15 cellular contexts compared by ENCODE assay signal in the genomic region with DNA sequence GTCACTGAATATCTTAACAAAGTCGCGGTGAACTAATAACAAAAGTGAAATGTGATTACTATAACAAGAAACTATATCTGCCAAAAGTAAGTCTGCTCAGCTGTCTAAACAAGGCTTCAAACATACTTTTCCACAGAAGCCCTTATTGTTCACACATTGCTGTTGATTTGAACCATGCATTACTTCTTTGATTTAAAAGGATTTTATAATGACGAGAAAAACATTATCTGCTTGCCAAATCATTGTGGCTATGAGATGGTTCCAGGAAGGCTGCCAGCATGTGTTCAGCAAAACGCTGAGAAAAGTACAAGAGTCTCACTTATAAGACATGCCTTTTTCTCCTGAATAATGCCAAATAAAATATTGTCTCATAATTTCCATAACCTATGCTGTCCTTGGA. TPM values are rescaled to one million over a fixed set of nuclear protein-coding genes. Genes with fewer than 3 reads are reported as not detected.
DNase-seq lines count a peak whose midpoint lies in the region; ATAC-seq, FAIRE-seq and TF ChIP-seq lines count a peak whose summit lies in the region.
"Had no signal": no experiment of that assay in that cellular context is flagged by ENCODE, and none has a peak within 500 bp of the region (broad histone marks: within the 10 kb centered on the region; RNA-seq: fewer than 3 reads in every experiment).

No MANE protein-coding gene starts in this region.

- peak overlapping the region; percentile 39 for H3K4me2 ChIP-seq in smooth muscle cell

- H3K27ac ChIP-seq in adrenal gland (peak overlapping the region in 1 of 5 donors; percentile 14), smooth muscle cell (ENCODE audit: low read depth) (peak overlapping the region; percentile 39), left ventricle myocardium inferior (replicated peaks) (no peak overlapping the region)
- H3K27ac ChIP-seq: WERI-Rb-1 had no signal

- no peaks in the 10 kb centered on the region for H3F3A ChIP-seq in smooth muscle cell (ENCODE audit: low read depth)

- DNase-seq in H54 (ENCODE audit: insufficient read length, low spot score) (no peak), adrenal gland (peak in 6 of 7 donors; percentile 39 to 67 (median 56)), fibroblast of pulmonary artery (ENCODE audit: low read depth) (peak; percentile 58), smooth muscle cell (lab: John Stamatoyannopoulos, UW; ENCODE audit: unreplicated experiment) (no peak), ecto neural progenitor cell (ENCODE audit: low spot score) (no peak), NCI-H2171 treated with DMSO at 0.1 percent for 48 hours (lab: John Stamatoyannopoulos, UW) (no peak), left ventricle myocardium inferior (no peak)
- DNase-seq: erythroblast; HCEC 1CT; immature natural killer cell; stimulated activated naive B cell treated with anti-CD40 and anti-IgM and Interleukin-4, amounts not matched to agents 10 μg/mL and 1 μg/mL and 100 μg/mL, for 72 hours; WERI-Rb-1 had no signal

- TF ChIP-seq CTCF in adrenal gland (IDR thresholded peaks at IDR 0.05) (no peak), fibroblast of pulmonary artery (IDR thresholded peaks at IDR 0.05; ENCODE audit: low read length, missing control alignments) (no peak), smooth muscle cell (IDR thresholded peaks at IDR 0.05; ENCODE audit: borderline replicate concordance, insufficient read depth, poor library complexity, severe bottlenecking) (no peak), left ventricle myocardium inferior (IDR thresholded peaks at IDR 0.05; ENCODE audit: borderline replicate concordance) (no peak)

- WGBS in adrenal gland, 4 donors = 26 to 39% (median 32%) methylated on average over 4 of the region's 4 CpGs
- 68% methylated on average over 4 of the region's 4 CpGs for WGBS in smooth muscle cell (ENCODE audit: low lambda C conversion rate)

- ATAC-seq in GM21526 (IDR thresholded peaks at IDR 0.05; ENCODE audit: low FRiP score, unreplicated experiment) = no peak
- ATAC-seq: stimulated activated naive B cell treated with anti-CD40 and anti-IgM and Interleukin-4, amounts not matched to agents 10 μg/mL and 1 μg/mL and 100 μg/mL, for 72 hours had no signal

- H3K9ac ChIP-seq in smooth muscle cell (ENCODE audit: low read depth) = no peak overlapping the region

- no peak overlapping the region for H2AFZ ChIP-seq in smooth muscle cell (ENCODE audit: low read depth)

- no peaks in the 10 kb centered on the region for H3K27me3 ChIP-seq in adrenal gland
- no peaks in the 10 kb centered on the region for H3K27me3 ChIP-seq in smooth muscle cell (ENCODE audit: low read depth)
- H3K27me3 ChIP-seq in left ventricle myocardium inferior (ENCODE audit: low read depth) = no peaks in the 10 kb centered on the region

- H3K4me1 ChIP-seq in adrenal gland (replicated peaks in 1 of 2) (peaks cover 0 to 9% of the 10 kb centered on the region in 2 donors), smooth muscle cell (ENCODE audit: low read depth) (no peaks in the 10 kb centered on the region), left ventricle myocardium inferior (peaks cover 28% of the 10 kb centered on the region)

- H3K4me3 ChIP-seq in adrenal gland (peak overlapping the region in 1 of 4 donors; percentile 6), fibroblast of pulmonary artery (replicated peaks; ENCODE audit: low read depth, low read length) (no peak overlapping the region), smooth muscle cell (no peak overlapping the region), left ventricle myocardium inferior (no peak overlapping the region)

- no peaks in the 10 kb centered on the region for H3K79me2 ChIP-seq in smooth muscle cell (ENCODE audit: low read depth)

- H3K36me3 ChIP-seq in adrenal gland (replicated peaks in 1 of 2) (no peaks in the 10 kb centered on the region), smooth muscle cell (ENCODE audit: low read depth) (no peaks in the 10 kb centered on the region), left ventricle myocardium inferior (no peaks in the 10 kb centered on the region)
- H3K36me3 ChIP-seq: WERI-Rb-1 had no signal

- no peaks in the 10 kb centered on the region for H4K20me1 ChIP-seq in smooth muscle cell (ENCODE audit: low read depth)

- intact Hi-C loops in adrenal gland (cut with DNase I) (no loop called here), left ventricle myocardium inferior (cut with micrococcal nuclease) (no loop called here)

- FAIRE-seq in H54 (lab: Jason Lieb, UNC) = peak; percentile 45

- H3K9me3 ChIP-seq in adrenal gland (replicated peaks in 1 of 3) (no peaks in the 10 kb centered on the region), smooth muscle cell (replicated peaks; ENCODE audit: low read depth) (no peaks in the 10 kb centered on the region), left ventricle myocardium inferior (replicated peaks) (peaks cover 3% of the 10 kb centered on the region)

- TF ChIP-seq POLR2A in H54 (IDR thresholded peaks at IDR 0.05; ENCODE audit: low read depth, low read length) (no peak), adrenal gland (IDR thresholded peaks at IDR 0.05) (no peak)

RNA-seq across cellular contexts. Expression of a gene that starts 24.4 kb away (rescaled TPM):
- total RNA-seq in adrenal gland = 1 to 10 TPM in 2 of 8 donors, under 1 TPM in 5, not detected in 1; 0.28 to 2.1 (median 0.57) TPM
- under 1 TPM in 1 of 3 donors, not detected in 2; 0.13 TPM for polyA plus RNA-seq in adrenal gland
- total RNA-seq in smooth muscle cell = 0.36 and 2.7 TPM in 2 replicates
- polyA plus RNA-seq in smooth muscle cell = not detected in 2 replicates
- total RNA-seq in left ventricle myocardium inferior = 0.41 TPM
- polyA plus RNA-seq: IgD-negative memory B cell, immature natural killer cell, neural cell had no signal

RNA-seq across cellular contexts. Expression of a gene that starts 28.2 kb away (rescaled TPM):
- total RNA-seq in adrenal gland = 1 to 10 TPM in 2 of 8 donors, under 1 TPM in 5, not detected in 1; 0.30 to 5.0 (median 0.84) TPM
- under 1 TPM; 0.20 to 0.42 (median 0.24) TPM for polyA plus RNA-seq in adrenal gland
- 0.36 TPM in 1 of 2 replicates, not detected in the other for total RNA-seq in smooth muscle cell
- not detected in 2 replicates for polyA plus RNA-seq in smooth muscle cell
- not detected for total RNA-seq in left ventricle myocardium inferior
- polyA plus RNA-seq: IgD-negative memory B cell, immature natural killer cell had no signal

Comparison
In these comparisons a context has a peak if more than half of its experiments do, and no peak if none do; other contexts are left out.
1. DNase-seq: peak in adrenal gland (6 of 7) and fibroblast of pulmonary artery (single experiment); none in H54 (single experiment), smooth muscle cell (single experiment), ecto neural progenitor cell (single experiment), NCI-H2171 treated with DMSO at 0.1 percent for 48 hours (single experiment) and left ventricle myocardium inferior (single experiment).